34 cellular contexts compared by ENCODE assay signal in genomic region chr13:29868581-29868980, GRCh38.
"Had no signal": no experiment of that assay in that cellular context is flagged by ENCODE, and none has a peak within 500 bp of the region (broad histone marks: within the 10 kb centered on the region; RNA-seq: fewer than 3 reads in every experiment).

No MANE protein-coding gene starts in this region.

- H3K27ac ChIP-seq: adrenal gland, body of pancreas, esophagus muscularis mucosa, foreskin keratinocyte, gastrocnemius medialis had no signal

- H3K36me3 ChIP-seq: adrenal gland, esophagus muscularis mucosa, gastrocnemius medialis had no signal

- H3K27me3 ChIP-seq: body of pancreas, gastrocnemius medialis had no signal

- H3K36me3 Mint-ChIP-seq: activated CD4-positive, alpha-beta memory T cell treated with anti-CD3 and anti-CD28 coated beads for 36 hours; activated CD8-positive, alpha-beta memory T cell treated with anti-CD3 and anti-CD28 coated beads, Interleukin-2, amount 10 ng/mL, durations not matched to agents 7 days and 5 days; activated naive CD4-positive, alpha-beta T cell treated with anti-CD3 and anti-CD28 coated beads, Interleukin-2, amount 50 U/mL, for 24 hours; activated naive CD8-positive, alpha-beta T cell treated with anti-CD3 and anti-CD28 coated beads for 36 hours; T-cell had no signal

- H3K4me1 ChIP-seq: adrenal gland, body of pancreas, esophagus muscularis mucosa, foreskin keratinocyte, gastrocnemius medialis had no signal

- H3K4me1 Mint-ChIP-seq: activated CD4-positive, alpha-beta T cell treated with anti-CD3 and anti-CD28 coated beads for 36 hours; activated CD4-positive, alpha-beta T cell treated with anti-CD3 and anti-CD28 coated beads, Interleukin-2, amount 10 ng/mL, durations not matched to agents 24 days and 14 days; activated CD8-positive, alpha-beta memory T cell treated with anti-CD3 and anti-CD28 coated beads, Interleukin-2, amount 10 ng/mL, durations not matched to agents 7 days and 5 days; activated naive CD4-positive, alpha-beta T cell treated with anti-CD3 and anti-CD28 coated beads, Interleukin-2, amount 50 U/mL, for 24 hours; activated naive CD8-positive, alpha-beta T cell treated with anti-CD3 and anti-CD28 coated beads for 36 hours; activated naive CD8-positive, alpha-beta T cell treated with anti-CD3 and anti-CD28 coated beads, Interleukin-2, amount 50 U/mL, for 24 hours; T-cell had no signal

- H3K27ac Mint-ChIP-seq: activated CD4-positive, alpha-beta memory T cell treated with anti-CD3 and anti-CD28 coated beads for 36 hours; activated CD4-positive, alpha-beta T cell treated with anti-CD3 and anti-CD28 coated beads for 36 hours; activated CD4-positive, alpha-beta T cell treated with anti-CD3 and anti-CD28 coated beads, Interleukin-2, amount 10 ng/mL, durations not matched to agents 24 days and 14 days; activated CD8-positive, alpha-beta memory T cell treated with anti-CD3 and anti-CD28 coated beads, Interleukin-2, amount 10 ng/mL, durations not matched to agents 7 days and 5 days; activated CD8-positive, alpha-beta T cell treated with anti-CD3 and anti-CD28 coated beads, Interleukin-2, amount 10 ng/mL, durations not matched to agents 7 days and 5 days; activated naive CD4-positive, alpha-beta T cell treated with anti-CD3 and anti-CD28 coated beads for 36 hours; activated naive CD4-positive, alpha-beta T cell treated with anti-CD3 and anti-CD28 coated beads, Interleukin-2, amount 50 U/mL, for 24 hours; activated naive CD8-positive, alpha-beta T cell treated with anti-CD3 and anti-CD28 coated beads for 36 hours; activated naive CD8-positive, alpha-beta T cell treated with anti-CD3 and anti-CD28 coated beads, Interleukin-2, amount 50 U/mL, for 24 hours; activated T-helper 1 cell treated with anti-CD3 and anti-CD28 coated beads, Interleukin-12 subunit alpha, Interleukin-12 subunit beta, Interleukin-2, Interleukin-4 antibody, amounts not matched to agents 30 ng/mL and 10 ng/mL and 1 ng/mL, durations not matched to agents 14 hours and 24 hours and 36 hours; activated T-helper 2 cell treated with anti-CD3 and anti-CD28 coated beads, Interferon-gamma antibody, Interleukin-2, Interleukin-4, amounts not matched to agents 10 μg/mL and 5 μg/mL and 100 μg/mL, durations not matched to agents 14 hours and 24 hours and 36 hours; effector memory CD8-positive, alpha-beta T cell; T-cell; T-helper 1 cell treated with Interleukin-12 subunit alpha and Interleukin-12 subunit beta and Interleukin-4 antibody, amounts not matched to agents 30 μg/mL and 1 μg/mL, for 36 hours had no signal

- H3K9me3 Mint-ChIP-seq: activated CD4-positive, alpha-beta memory T cell treated with anti-CD3 and anti-CD28 coated beads for 36 hours; activated naive CD4-positive, alpha-beta T cell treated with anti-CD3 and anti-CD28 coated beads for 36 hours; activated naive CD4-positive, alpha-beta T cell treated with anti-CD3 and anti-CD28 coated beads, Interleukin-2, amount 50 U/mL, for 24 hours; activated naive CD8-positive, alpha-beta T cell treated with anti-CD3 and anti-CD28 coated beads for 36 hours; activated naive CD8-positive, alpha-beta T cell treated with anti-CD3 and anti-CD28 coated beads, Interleukin-2, amount 50 U/mL, for 24 hours; activated T-helper 1 cell treated with anti-CD3 and anti-CD28 coated beads, Interleukin-12 subunit alpha, Interleukin-12 subunit beta, Interleukin-2, Interleukin-4 antibody, amounts not matched to agents 30 ng/mL and 10 ng/mL and 1 ng/mL, durations not matched to agents 14 hours and 24 hours and 36 hours; activated T-helper 2 cell treated with anti-CD3 and anti-CD28 coated beads, Interferon-gamma antibody, Interleukin-2, Interleukin-4, amounts not matched to agents 10 μg/mL and 5 μg/mL and 100 μg/mL, durations not matched to agents 14 hours and 24 hours and 36 hours; effector memory CD8-positive, alpha-beta T cell; T-cell; T-helper 1 cell treated with Interleukin-12 subunit alpha and Interleukin-12 subunit beta and Interleukin-4 antibody, amounts not matched to agents 30 μg/mL and 1 μg/mL, for 36 hours had no signal

- H3K4me3 Mint-ChIP-seq: activated CD4-positive, alpha-beta memory T cell treated with anti-CD3 and anti-CD28 coated beads for 36 hours; activated CD4-positive, alpha-beta T cell treated with anti-CD3 and anti-CD28 coated beads for 36 hours; activated CD4-positive, alpha-beta T cell treated with anti-CD3 and anti-CD28 coated beads, Interleukin-2, amount 10 ng/mL, durations not matched to agents 24 days and 14 days; activated CD8-positive, alpha-beta memory T cell treated with anti-CD3 and anti-CD28 coated beads, Interleukin-2, amount 10 ng/mL, durations not matched to agents 7 days and 5 days; activated CD8-positive, alpha-beta T cell treated with anti-CD3 and anti-CD28 coated beads, Interleukin-2, amount 10 ng/mL, durations not matched to agents 7 days and 5 days; activated naive CD4-positive, alpha-beta T cell treated with anti-CD3 and anti-CD28 coated beads for 36 hours; activated naive CD4-positive, alpha-beta T cell treated with anti-CD3 and anti-CD28 coated beads, Interleukin-2, amount 50 U/mL, for 24 hours; activated naive CD8-positive, alpha-beta T cell treated with anti-CD3 and anti-CD28 coated beads for 36 hours; activated naive CD8-positive, alpha-beta T cell treated with anti-CD3 and anti-CD28 coated beads, Interleukin-2, amount 50 U/mL, for 24 hours; activated T-helper 1 cell treated with anti-CD3 and anti-CD28 coated beads, Interleukin-12 subunit alpha, Interleukin-12 subunit beta, Interleukin-2, Interleukin-4 antibody, amounts not matched to agents 30 ng/mL and 10 ng/mL and 1 ng/mL, durations not matched to agents 14 hours and 24 hours and 36 hours; effector memory CD8-positive, alpha-beta T cell; T-cell; T-helper 1 cell treated with Interleukin-12 subunit alpha and Interleukin-12 subunit beta and Interleukin-4 antibody, amounts not matched to agents 30 μg/mL and 1 μg/mL, for 36 hours had no signal

- ATAC-seq: activated CD4-positive, alpha-beta T cell treated with anti-CD3 and anti-CD28 coated beads for 36 hours; activated CD8-positive, alpha-beta memory T cell treated with anti-CD3 and anti-CD28 coated beads, Interleukin-2, amount 10 ng/mL, durations not matched to agents 7 days and 5 days; activated CD8-positive, alpha-beta T cell treated with anti-CD3 and anti-CD28 coated beads, Interleukin-2, amount 10 ng/mL, durations not matched to agents 7 days and 5 days; activated naive CD8-positive, alpha-beta T cell treated with anti-CD3 and anti-CD28 coated beads, Interleukin-2, amount 50 U/mL, for 24 hours; body of pancreas; effector memory CD8-positive, alpha-beta T cell; foreskin keratinocyte; gastrocnemius medialis; T-cell had no signal

- DNase-seq: activated CD4-positive, alpha-beta memory T cell treated with anti-CD3 and anti-CD28 coated beads for 36 hours; activated CD4-positive, alpha-beta T cell treated with anti-CD3 and anti-CD28 coated beads for 36 hours; activated CD4-positive, alpha-beta T cell treated with anti-CD3 and anti-CD28 coated beads, Interleukin-2, amount 10 ng/mL, durations not matched to agents 24 days and 14 days; activated CD4-positive, CD25-positive, alpha-beta regulatory T cell; activated CD4-positive, CD25-positive, alpha-beta regulatory T cell treated with anti-CD3 and anti-CD28 coated beads, Interleukin-2, amount 50 U/mL, for 72 hours; activated CD8-positive, alpha-beta memory T cell treated with anti-CD3 and anti-CD28 coated beads, Interleukin-2, amount 10 ng/mL, durations not matched to agents 7 days and 5 days; activated CD8-positive, alpha-beta memory T cell treated with anti-CD3 and anti-CD28 coated beads, Interleukin-2, amount 50 U/mL, for 4 hours; activated CD8-positive, alpha-beta T cell treated with anti-CD3 and anti-CD28 coated beads, Interleukin-2, amount 10 ng/mL, durations not matched to agents 7 days and 5 days; activated effector memory CD4-positive, alpha-beta T cell treated with anti-CD3 and anti-CD28 coated beads, Interleukin-2, amount 50 U/mL, for 16 hours; activated naive CD4-positive, alpha-beta T cell treated with anti-CD3 and anti-CD28 coated beads for 36 hours; activated naive CD8-positive, alpha-beta T cell treated with anti-CD3 and anti-CD28 coated beads for 36 hours; activated naive CD8-positive, alpha-beta T cell treated with anti-CD3 and anti-CD28 coated beads, Interleukin-2, amount 50 U/mL, for 24 hours; activated T-cell treated with anti-CD3 and anti-CD28 coated beads, Interleukin-2, amount 50 U/mL, for 1 hour; activated T-cell treated with anti-CD3 and anti-CD28 coated beads, Interleukin-2, amount 50 U/mL, for 48 hours; adrenal gland; amygdala; aorta; body of pancreas; caudate nucleus; cortex of kidney; dermis blood vessel endothelial cell; effector CD4-positive, alpha-beta T cell; effector memory CD8-positive, alpha-beta T cell; erythroblast; foreskin keratinocyte; gastrocnemius medialis; glutamatergic neuron; T-cell; T1000 had no signal

- H3K27me3 Mint-ChIP-seq: activated naive CD8-positive, alpha-beta T cell treated with anti-CD3 and anti-CD28 coated beads for 36 hours had no signal

- H3K4me3 ChIP-seq: adrenal gland, body of pancreas, esophagus muscularis mucosa, gastrocnemius medialis had no signal

- H3K9me3 ChIP-seq: adrenal gland, body of pancreas, esophagus muscularis mucosa, gastrocnemius medialis had no signal
